In the genomic region with DNA sequence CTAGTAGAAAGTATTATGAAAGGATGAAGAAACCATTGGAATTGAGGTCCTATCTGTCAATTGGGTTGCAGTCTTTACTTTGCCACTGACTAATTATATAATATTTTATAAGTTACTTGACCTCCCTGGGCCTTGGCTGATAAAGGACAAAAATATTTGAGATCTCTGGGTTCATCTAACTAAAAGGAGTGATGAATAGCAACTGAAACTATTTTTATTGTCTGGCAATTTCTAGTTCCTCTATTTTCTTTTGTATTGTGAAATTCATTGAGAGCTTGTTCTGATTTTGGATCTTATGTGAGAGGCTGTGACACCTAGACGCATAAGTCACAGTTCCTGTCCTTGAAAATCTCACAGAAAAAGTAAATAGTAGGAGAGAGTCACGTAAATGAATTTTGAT, we compare ENCODE assay signal across 16 cellular contexts.
DNase-seq lines count a peak whose midpoint lies in the region; ATAC-seq and TF ChIP-seq lines count a peak whose summit lies in the region.
"Had no signal": no experiment of that assay in that cellular context is flagged by ENCODE, and none has a peak within 500 bp of the region (broad histone marks: within the 10 kb centered on the region; RNA-seq: fewer than 3 reads in every experiment).

No MANE protein-coding gene starts in this region.

- no peaks in the 10 kb centered on the region for H3K36me3 ChIP-seq in BJ (ENCODE audit: control insufficient read depth, insufficient read depth, low read length)
- H3K36me3 ChIP-seq in endocrine pancreas (ENCODE audit: control insufficient read depth, insufficient read depth, low read length): no peaks in the 10 kb centered on the region
- H3K36me3 ChIP-seq: heart right ventricle, vagina had no signal

- CTCF ChIA-PET in BJ (lab: Yijun Ruan, JAX): interaction anchor here (1.1 kb wide), 1 partner anchor 12 kb away, joined by 3 read pairs; no protein-coding TSS in a partner anchor

- POLR2A ChIA-PET in BJ (lab: Charles Lee): no interaction called here

- peaks cover 2% of the 10 kb centered on the region for H3K9me3 ChIP-seq in endocrine pancreas (ENCODE audit: control insufficient read depth, low read length)
- H3K9me3 ChIP-seq: vagina had no signal

- ATAC-seq in GM18858 (IDR thresholded peaks at IDR 0.05; ENCODE audit: unreplicated experiment) (peak; percentile 42), HG02870 (IDR thresholded peaks at IDR 0.05; ENCODE audit: unreplicated experiment) (no peak), GM18867 (IDR thresholded peaks at IDR 0.05; ENCODE audit: unreplicated experiment) (no peak)
- ATAC-seq: heart right ventricle, Panc1 had no signal

- peaks cover 19% of the 10 kb centered on the region for H3K4me1 ChIP-seq in endocrine pancreas (ENCODE audit: control insufficient read depth, insufficient read depth, low read length)
- H3K4me1 ChIP-seq: vagina had no signal

- H3K9ac ChIP-seq in endocrine pancreas (ENCODE audit: control insufficient read depth, insufficient read depth, low read length): no peak overlapping the region

- peak; percentile 23 for DNase-seq in BJ (ENCODE audit: low read depth)
- peak; percentile 71 for DNase-seq in MV-4-11 (lab: John Stamatoyannopoulos, UW)
- DNase-seq in NCI-H187 (lab: John Stamatoyannopoulos, UW): no peak
- no peak for DNase-seq in stimulated activated CD4-positive, alpha-beta T cell treated with anti-CD3 and anti-CD28 coated beads, Interleukin-1b, Interleukin-23, amount 100 ng/mL, for 48 hours
- DNase-seq: activated CD8-positive, alpha-beta memory T cell treated with anti-CD3 and anti-CD28 coated beads for 24 hours; activated T-cell treated with anti-CD3 and anti-CD28 coated beads, Interleukin-2, amount 50 U/mL, for 48 hours; DMS79 treated with DMSO at 0.1 percent for 48 hours; endodermal cell; heart right ventricle; NCI-H524 treated with DMSO at 0.1 percent for 48 hours had no signal

- H3K4me3 ChIP-seq in BJ (ENCODE audit: low read depth, low read length): no peak overlapping the region
- H3K4me3 ChIP-seq in endocrine pancreas (ENCODE audit: control insufficient read depth, insufficient read depth, low read length): peak overlapping the region; percentile 61
- H3K4me3 ChIP-seq: heart right ventricle, vagina had no signal

- H3K27me3 ChIP-seq in BJ (ENCODE audit: control insufficient read depth, insufficient read depth, low read length): no peaks in the 10 kb centered on the region
- no peaks in the 10 kb centered on the region for H3K27me3 ChIP-seq in endocrine pancreas (ENCODE audit: control insufficient read depth, insufficient read depth, low read length)
- H3K27me3 ChIP-seq: heart right ventricle, vagina had no signal

- TF ChIP-seq CTCF in BJ (IDR thresholded peaks at IDR 0.05; ENCODE audit: insufficient read depth, low read depth, low read length): no peak

Comparison
In these comparisons a context has a peak if more than half of its experiments do, and no peak if none do; other contexts are left out.
1. DNase-seq: peak in BJ (single experiment) and MV-4-11 (single experiment); none in NCI-H187 (0 of 2) and stimulated activated CD4-positive, alpha-beta T cell treated with anti-CD3 and anti-CD28 coated beads, Interleukin-1b, Interleukin-23, amount 100 ng/mL, for 48 hours (single experiment).